ENCODE assay signal across 8 cellular contexts in the genomic region with DNA sequence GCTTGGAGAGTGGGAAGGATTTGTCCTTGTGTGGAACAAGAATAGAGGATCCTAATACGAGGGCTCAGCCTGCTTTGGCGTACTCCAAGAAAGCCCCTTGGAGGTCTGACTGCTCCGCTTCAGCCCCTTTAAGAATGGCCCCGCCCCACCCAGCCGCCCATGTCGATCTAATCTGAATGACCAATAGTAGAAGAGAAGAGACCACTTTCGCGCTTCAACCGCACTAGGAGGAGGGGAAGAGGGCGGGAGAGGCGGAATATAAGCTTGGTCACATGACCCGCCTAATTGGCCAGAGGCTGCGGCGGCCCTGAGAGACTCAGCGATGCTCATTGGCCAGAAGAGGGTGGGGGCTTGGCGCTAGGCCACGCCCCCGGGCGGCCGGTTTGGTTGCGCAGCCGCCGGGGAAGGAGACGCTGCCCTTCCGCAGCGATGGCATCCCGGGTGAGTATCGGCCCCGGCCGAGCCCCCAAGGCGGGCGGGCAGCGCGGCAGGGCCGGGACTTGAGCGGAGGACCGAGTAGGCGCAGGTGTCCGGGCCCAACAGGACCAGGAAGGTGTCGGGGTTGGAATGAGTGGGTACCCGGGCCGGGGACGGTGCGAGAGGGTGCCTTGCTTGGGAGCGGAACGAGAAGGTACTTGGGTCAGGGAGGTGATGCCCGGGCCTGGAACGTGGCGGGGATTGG. TPM values are rescaled to one million over a fixed set of nuclear protein-coding genes. Genes with fewer than 3 reads are reported as not detected.
DNase-seq lines count a peak whose midpoint lies in the region; ATAC-seq and TF ChIP-seq lines count a peak whose summit lies in the region.

A gene with protein sequence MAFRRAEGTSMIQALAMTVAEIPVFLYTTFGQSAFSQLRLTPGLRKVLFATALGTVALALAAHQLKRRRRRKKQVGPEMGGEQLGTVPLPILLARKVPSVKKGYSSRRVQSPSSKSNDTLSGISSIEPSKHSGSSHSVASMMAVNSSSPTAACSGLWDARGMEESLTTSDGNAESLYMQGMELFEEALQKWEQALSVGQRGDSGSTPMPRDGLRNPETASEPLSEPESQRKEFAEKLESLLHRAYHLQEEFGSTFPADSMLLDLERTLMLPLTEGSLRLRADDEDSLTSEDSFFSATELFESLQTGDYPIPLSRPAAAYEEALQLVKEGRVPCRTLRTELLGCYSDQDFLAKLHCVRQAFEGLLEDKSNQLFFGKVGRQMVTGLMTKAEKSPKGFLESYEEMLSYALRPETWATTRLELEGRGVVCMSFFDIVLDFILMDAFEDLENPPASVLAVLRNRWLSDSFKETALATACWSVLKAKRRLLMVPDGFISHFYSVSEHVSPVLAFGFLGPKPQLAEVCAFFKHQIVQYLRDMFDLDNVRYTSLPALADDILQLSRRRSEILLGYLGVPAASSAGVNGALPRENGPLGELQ (plus strand): TSS at position 386 of the 682 bp plus-strand sequence. CDS start 3,969 bp downstream, outside the sequence.

- TF ChIP-seq POLR2A in vagina (IDR thresholded peaks at IDR 0.05), result peak in 1 of 2 donors; percentile 86

- ATAC-seq in GM18498 (IDR thresholded peaks at IDR 0.05; ENCODE audit: unreplicated experiment), result peak; percentile 96
- ATAC-seq in HG02938 (IDR thresholded peaks at IDR 0.05; ENCODE audit: unreplicated experiment), result peak; percentile 97

- peak in 1 of 2 donors; percentile 15 for TF ChIP-seq CTCF in right atrium auricular region (IDR thresholded peaks at IDR 0.05)
- TF ChIP-seq CTCF in vagina (IDR thresholded peaks at IDR 0.05), result no peak

- peaks cover 8% of the 10 kb centered on the region for H3K36me3 ChIP-seq in right atrium auricular region
- H3K36me3 ChIP-seq in vagina, result peaks cover 0 to 9% of the 10 kb centered on the region in 2 donors

- intact Hi-C loops in vagina (cut with DNase I), result no loop called here

- H3K27ac ChIP-seq in right atrium auricular region (peak within 1 kb of the TSS; percentile 87 to 92), vagina (peak within 1 kb of the TSS; percentile 89)

- H3K4me3 ChIP-seq in right atrium auricular region (peak within 1 kb of the TSS; percentile 99 to 100), vagina (peak within 1 kb of the TSS; percentile 76 to 99)

- H3K4me1 ChIP-seq in right atrium auricular region, result peaks cover 0 to 38% of the 10 kb centered on the region in 2 donors
- peaks cover 29% of the 10 kb centered on the region for H3K4me1 ChIP-seq in vagina

- H3K27me3 ChIP-seq in right atrium auricular region (no peaks in the 10 kb centered on the region), vagina (no peaks in the 10 kb centered on the region)

- H3K9me3 ChIP-seq in right atrium auricular region (no peaks in the 10 kb centered on the region), vagina (no peaks in the 10 kb centered on the region)

- peak; percentile 80 to 93 for DNase-seq in NCI-H187 (lab: John Stamatoyannopoulos, UW)
- DNase-seq in T-helper 2 cell, result peak; percentile 77 to 99 (median 91)
- peak; percentile 69 to 99 (median 97) for DNase-seq in anterior cingulate cortex (lab: John Stamatoyannopoulos, UW)
- peak; percentile 99 for DNase-seq in right atrium auricular region (ENCODE audit: low spot score)
- DNase-seq in pulmonary artery endothelial cell (ENCODE audit: low read depth, low spot score), result peak; percentile 96
- DNase-seq in vagina (ENCODE audit: extremely low spot score in 2 of 2), result peak in 1 of 2 donors; percentile 99

RNA-seq across cellular contexts. Expression of the gene that starts here (rescaled TPM):
- total RNA-seq in right atrium auricular region, result 10 to 100 TPM; 34.2 to 40.2 TPM
- 23.4 and 37.2 TPM in 2 replicates for total RNA-seq in pulmonary artery endothelial cell
- 35.1 TPM for total RNA-seq in vagina
